1 cellular context compared by ENCODE assay signal in genomic region chr6:139293230-139293629, GRCh38. TPM values are rescaled to one million over a fixed set of nuclear protein-coding genes. Genes with fewer than 3 reads are reported as not detected.
"Had no signal": no experiment of that assay in that cellular context is flagged by ENCODE, and none has a peak within 500 bp of the region (broad histone marks: within the 10 kb centered on the region; RNA-seq: fewer than 3 reads in every experiment).

No MANE protein-coding gene starts in this region.

RNA-seq across cellular contexts. Expression of gene TXLNB, which starts 1.4 kb away (rescaled TPM):
- total RNA-seq: smooth muscle cell had no signal
- polyA plus RNA-seq: smooth muscle cell had no signal
